ENCODE assay signal across 2 cellular contexts in the genomic region with DNA sequence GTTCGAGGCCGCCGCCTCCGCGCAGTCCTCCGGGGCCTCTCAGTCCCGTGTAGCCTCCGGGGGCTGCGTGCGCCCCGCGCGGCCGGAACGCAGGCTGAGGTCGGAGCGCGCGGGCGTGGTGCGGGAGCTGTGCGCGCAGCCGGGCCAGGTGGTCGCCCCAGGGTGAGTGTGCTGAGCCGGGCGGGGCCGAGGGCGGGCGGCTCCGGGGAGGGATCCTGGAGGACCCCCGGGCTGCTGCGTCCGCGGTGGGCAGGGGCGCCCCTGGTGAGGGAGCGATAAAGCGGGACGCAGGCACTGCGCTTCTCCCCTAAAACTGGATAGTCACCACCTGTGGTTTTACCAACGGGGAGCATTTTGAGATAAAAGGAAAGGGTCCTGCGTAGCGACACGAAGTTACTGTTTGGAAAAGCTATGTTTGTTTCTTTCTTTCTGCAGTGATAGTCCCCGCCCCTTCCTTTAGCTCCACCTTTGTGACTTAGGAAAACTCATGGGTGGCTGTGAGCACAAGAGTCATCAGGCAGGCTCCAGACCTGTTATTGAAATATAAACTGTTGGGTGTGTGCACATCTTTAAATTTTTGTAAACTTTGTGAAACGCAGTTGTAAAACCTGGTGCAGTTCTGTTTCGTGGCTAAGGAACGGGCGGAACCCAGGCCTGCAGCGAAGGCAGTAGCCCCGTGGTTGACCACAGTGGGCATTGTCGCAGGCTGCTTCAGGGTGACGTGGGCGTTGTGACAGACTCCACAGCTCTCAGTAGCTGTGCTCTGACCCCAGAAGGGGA.
A peak's percentile ranks its signal among the peaks of the same experiment; 100 is the strongest.
TF ChIP-seq lines count a peak whose summit lies in the region.

No MANE protein-coding gene starts in this region.

TF ChIP-seq in A549, 52 proteins besides CTCF, POLR2A, EP300 and RAD21 (continued from another document):
- TF ChIP-seq EHF (CRISPR knock-in tag; IDR thresholded peaks at IDR 0.05) (no peak), BHLHE40 (IDR thresholded peaks at IDR 0.05; ENCODE audit: low read depth, low read length) (no peak), HOXB5 (CRISPR knock-in tag; IDR thresholded peaks at IDR 0.05) (no peak), CHD2 (IDR thresholded peaks at IDR 0.05; ENCODE audit: low read length, partially characterized antibody) (no peak), NR3C1 (IDR thresholded peaks at IDR 0.05) (no peak), PHF8 (IDR thresholded peaks at IDR 0.05; ENCODE audit: borderline replicate concordance, low read depth) (no peak), REST (IDR thresholded peaks at IDR 0.05) (no peak), TFCP2L1 (CRISPR knock-in tag; IDR thresholded peaks at IDR 0.05) (no peak), FOXS1 (CRISPR knock-in tag; IDR thresholded peaks at IDR 0.05) (no peak), HDAC2 (IDR thresholded peaks at IDR 0.05) (no peak), HOXB13 (CRISPR knock-in tag; IDR thresholded peaks at IDR 0.05; ENCODE audit: low read depth) (no peak), ZSCAN20 (CRISPR knock-in tag; IDR thresholded peaks at IDR 0.05) (no peak), SMC3 (IDR thresholded peaks at IDR 0.05) (no peak)

TF ChIP-seq in K562, 482 proteins besides CTCF, POLR2A, EP300 and RAD21 (continued from another document):
- TF ChIP-seq E2F6 (IDR thresholded peaks at IDR 0.05; ENCODE audit: borderline replicate concordance in 1 of 2, extremely low read depth in 1 of 2, insufficient read depth in 1 of 2, insufficient read length in 1 of 2, low read depth in 1 of 2, low read length in 1 of 2, poor library complexity in 1 of 2, severe bottlenecking in 1 of 2), result peak in 1 of 2 experiments; percentile 19
- TF ChIP-seq EGR1 (conservative IDR thresholded peaks at IDR 0.05), result peak; percentile 47
- TF ChIP-seq ZNF280B (CRISPR knock-in tag; IDR thresholded peaks at IDR 0.05), result no peak
- no peak for TF ChIP-seq ZNF217 (CRISPR knock-in tag; IDR thresholded peaks at IDR 0.05)
- TF ChIP-seq ZNF408 (CRISPR knock-in tag; IDR thresholded peaks at IDR 0.05; ENCODE audit: low read depth), result no peak
- TF ChIP-seq GABPB1 (CRISPR knock-in tag; IDR thresholded peaks at IDR 0.05), result no peak
- TF ChIP-seq ZNF639 (CRISPR knock-in tag; conservative IDR thresholded peaks at IDR 0.05 in 1 of 2, IDR thresholded peaks at IDR 0.05 in 1 of 2), result no peak
- no peak for TF ChIP-seq ZNF644 (tag; IDR thresholded peaks at IDR 0.05; ENCODE audit: low read depth)
- no peak for TF ChIP-seq ZNF184 (CRISPR knock-in tag; IDR thresholded peaks at IDR 0.05)
- peak; percentile 72; the same call in 1 of the 2 replicates for TF ChIP-seq GATAD2B (IDR thresholded peaks at IDR 0.05; ENCODE audit: borderline replicate concordance)
- TF ChIP-seq RBM25 (IDR thresholded peaks at IDR 0.05; ENCODE audit: low read depth, low read length, severe bottlenecking), result peak; percentile 98
- TF ChIP-seq XRCC5 (IDR thresholded peaks at IDR 0.05; ENCODE audit: low read depth, low read length), result no peak
- TF ChIP-seq ZFP36 (IDR thresholded peaks at IDR 0.05; ENCODE audit: low read depth, low read length, partially characterized antibody), result peak; percentile 93
- TF ChIP-seq DACH1 (IDR thresholded peaks at IDR 0.05; ENCODE audit: partially characterized antibody), result no peak
- no peak for TF ChIP-seq MED1 (CRISPR knock-in tag; IDR thresholded peaks at IDR 0.05; ENCODE audit: borderline replicate concordance)
- TF ChIP-seq ZBTB7A (IDR thresholded peaks at IDR 0.05; ENCODE audit: borderline replicate concordance, control insufficient read depth, low read depth, low read length), result no peak
- TF ChIP-seq IRF1 (CRISPR knock-in tag; IDR thresholded peaks at IDR 0.05; ENCODE audit: borderline replicate concordance), result no peak
- TF ChIP-seq, protein P1, sequence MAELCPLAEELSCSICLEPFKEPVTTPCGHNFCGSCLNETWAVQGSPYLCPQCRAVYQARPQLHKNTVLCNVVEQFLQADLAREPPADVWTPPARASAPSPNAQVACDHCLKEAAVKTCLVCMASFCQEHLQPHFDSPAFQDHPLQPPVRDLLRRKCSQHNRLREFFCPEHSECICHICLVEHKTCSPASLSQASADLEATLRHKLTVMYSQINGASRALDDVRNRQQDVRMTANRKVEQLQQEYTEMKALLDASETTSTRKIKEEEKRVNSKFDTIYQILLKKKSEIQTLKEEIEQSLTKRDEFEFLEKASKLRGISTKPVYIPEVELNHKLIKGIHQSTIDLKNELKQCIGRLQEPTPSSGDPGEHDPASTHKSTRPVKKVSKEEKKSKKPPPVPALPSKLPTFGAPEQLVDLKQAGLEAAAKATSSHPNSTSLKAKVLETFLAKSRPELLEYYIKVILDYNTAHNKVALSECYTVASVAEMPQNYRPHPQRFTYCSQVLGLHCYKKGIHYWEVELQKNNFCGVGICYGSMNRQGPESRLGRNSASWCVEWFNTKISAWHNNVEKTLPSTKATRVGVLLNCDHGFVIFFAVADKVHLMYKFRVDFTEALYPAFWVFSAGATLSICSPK (IDR thresholded peaks at IDR 0.05; ENCODE audit: borderline replicate concordance), result no peak
- TF ChIP-seq, protein P2, sequence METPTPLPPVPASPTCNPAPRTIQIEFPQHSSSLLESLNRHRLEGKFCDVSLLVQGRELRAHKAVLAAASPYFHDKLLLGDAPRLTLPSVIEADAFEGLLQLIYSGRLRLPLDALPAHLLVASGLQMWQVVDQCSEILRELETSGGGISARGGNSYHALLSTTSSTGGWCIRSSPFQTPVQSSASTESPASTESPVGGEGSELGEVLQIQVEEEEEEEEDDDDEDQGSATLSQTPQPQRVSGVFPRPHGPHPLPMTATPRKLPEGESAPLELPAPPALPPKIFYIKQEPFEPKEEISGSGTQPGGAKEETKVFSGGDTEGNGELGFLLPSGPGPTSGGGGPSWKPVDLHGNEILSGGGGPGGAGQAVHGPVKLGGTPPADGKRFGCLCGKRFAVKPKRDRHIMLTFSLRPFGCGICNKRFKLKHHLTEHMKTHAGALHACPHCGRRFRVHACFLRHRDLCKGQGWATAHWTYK (CRISPR knock-in tag; IDR thresholded peaks at IDR 0.05), result no peak
- TF ChIP-seq DDX20 (tag; IDR thresholded peaks at IDR 0.05; ENCODE audit: low read depth), result no peak
- TF ChIP-seq, protein P3, sequence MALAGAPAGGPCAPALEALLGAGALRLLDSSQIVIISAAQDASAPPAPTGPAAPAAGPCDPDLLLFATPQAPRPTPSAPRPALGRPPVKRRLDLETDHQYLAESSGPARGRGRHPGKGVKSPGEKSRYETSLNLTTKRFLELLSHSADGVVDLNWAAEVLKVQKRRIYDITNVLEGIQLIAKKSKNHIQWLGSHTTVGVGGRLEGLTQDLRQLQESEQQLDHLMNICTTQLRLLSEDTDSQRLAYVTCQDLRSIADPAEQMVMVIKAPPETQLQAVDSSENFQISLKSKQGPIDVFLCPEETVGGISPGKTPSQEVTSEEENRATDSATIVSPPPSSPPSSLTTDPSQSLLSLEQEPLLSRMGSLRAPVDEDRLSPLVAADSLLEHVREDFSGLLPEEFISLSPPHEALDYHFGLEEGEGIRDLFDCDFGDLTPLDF (CRISPR knock-in tag; IDR thresholded peaks at IDR 0.05), result no peak
- no peak for TF ChIP-seq SRSF1 (IDR thresholded peaks at IDR 0.05; ENCODE audit: low read depth, low read length)
- no peak for TF ChIP-seq HDAC6 (IDR thresholded peaks at IDR 0.05; ENCODE audit: low read depth, low read length)
- 0 out of 4 replicates have a peak, but pooled peaks of 1 of the 2 experiments have one; percentile 7 for TF ChIP-seq SIN3A (IDR thresholded peaks at IDR 0.05; ENCODE audit: borderline replicate concordance in 2 of 2, control insufficient read depth in 1 of 2, low read depth in 2 of 2, low read length in 2 of 2)
- TF ChIP-seq DMBX1 (CRISPR knock-in tag; IDR thresholded peaks at IDR 0.05; ENCODE audit: borderline replicate concordance), result no peak
- no peak for TF ChIP-seq PHB (CRISPR knock-in tag; IDR thresholded peaks at IDR 0.05)
- no peak for TF ChIP-seq SAP30 (IDR thresholded peaks at IDR 0.05; ENCODE audit: borderline replicate concordance, insufficient read depth, low read depth, low read length, poor library complexity, severe bottlenecking)
- TF ChIP-seq MAFK (IDR thresholded peaks at IDR 0.05; ENCODE audit: low read length), result no peak
- TF ChIP-seq PKNOX1 (IDR thresholded peaks at IDR 0.05), result no peak
- TF ChIP-seq ZC3H11A (IDR thresholded peaks at IDR 0.05; ENCODE audit: low read depth, low read length), result no peak
- TF ChIP-seq HNRNPK (IDR thresholded peaks at IDR 0.05; ENCODE audit: low read depth, low read length, poor library complexity, severe bottlenecking), result no peak
- TF ChIP-seq TEAD1 (CRISPR knock-in tag; IDR thresholded peaks at IDR 0.05), result peak in 1 of 2 experiments; percentile 35; a peak in 1 of 4 replicates
TF ChIP-seq in K562: peak in this region for 9.
